Comparison of ENCODE assay signal across 25 cellular contexts in the genomic region with DNA sequence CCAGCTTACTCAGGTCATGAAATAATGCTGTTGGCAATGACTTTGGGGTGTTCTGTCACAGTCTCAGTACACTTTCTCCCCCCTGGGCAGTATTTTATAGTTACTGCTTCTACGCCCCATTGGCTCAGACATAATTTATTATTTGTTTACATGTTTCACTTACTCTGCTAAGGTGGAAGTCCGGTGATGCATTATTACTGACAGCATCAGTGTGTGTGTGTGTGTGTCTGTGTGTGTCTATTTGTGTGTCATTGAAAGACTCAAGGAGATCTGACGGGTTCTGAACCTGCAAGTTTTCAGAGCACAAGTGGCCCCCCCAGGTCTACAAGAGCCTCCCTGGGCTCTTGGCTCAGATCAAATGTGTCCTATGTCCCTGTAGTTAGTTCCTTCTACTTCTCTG.
DNase-seq lines count a peak whose midpoint lies in the region; ATAC-seq and TF ChIP-seq lines count a peak whose summit lies in the region.
"Had no signal": no experiment of that assay in that cellular context is flagged by ENCODE, and none has a peak within 500 bp of the region (broad histone marks: within the 10 kb centered on the region; RNA-seq: fewer than 3 reads in every experiment).

No MANE protein-coding gene starts in this region.

- in situ Hi-C loops in GM23248 (cut with MboI) = no loop called here

- H3K27ac ChIP-seq in GM23248 (no peak overlapping the region), neuronal stem cell (replicated peaks; ENCODE audit: low read length) (no peak overlapping the region), suprapubic skin (no peak overlapping the region)
- H3K27ac ChIP-seq: A549, PC-9, SK-N-MC had no signal

- no peak overlapping the region for H3K9ac ChIP-seq in GM23248
- no peak overlapping the region for H3K9ac ChIP-seq in Loucy (ENCODE audit: low read depth, low read length, poor library complexity, severe bottlenecking)
- no peak overlapping the region for H3K9ac ChIP-seq in neuronal stem cell (ENCODE audit: low read depth, low read length, poor library complexity)

- H4K20me1 ChIP-seq in GM23248 (ENCODE audit: insufficient read depth) = no peaks in the 10 kb centered on the region
- no peaks in the 10 kb centered on the region for H4K20me1 ChIP-seq in Loucy (ENCODE audit: insufficient read depth, low read length, poor library complexity, severe bottlenecking)

- H3K4me3 Mint-ChIP-seq in endothelial cell (ENCODE audit: unreplicated experiment) = no peak overlapping the region
- H3K4me3 Mint-ChIP-seq in stimulated activated naive CD8-positive, alpha-beta T cell treated with anti-CD3 and anti-CD28 coated beads, Interleukin-15, amount 100 ng/mL, for 72 hours = no peak overlapping the region
- H3K4me3 Mint-ChIP-seq: CD4-positive, alpha-beta T cell had no signal

- no peak overlapping the region for H2BK15ac ChIP-seq in neuronal stem cell (ENCODE audit: low read length)

- no peak overlapping the region for H2BK12ac ChIP-seq in neuronal stem cell (ENCODE audit: low read length)

- H3K27me3 ChIP-seq in GM23248 (replicated peaks; ENCODE audit: insufficient read depth) = no peaks in the 10 kb centered on the region
- H3K27me3 ChIP-seq in Loucy (ENCODE audit: insufficient read depth, low read length, poor library complexity, severe bottlenecking) = no peaks in the 10 kb centered on the region
- peaks cover 0 to 20% (median 2%) of the 10 kb centered on the region in 3 experiments for H3K27me3 ChIP-seq in neuronal stem cell (ENCODE audit: control insufficient read depth in 3 of 3, insufficient read depth in 3 of 3, low read depth in 1 of 3, low read length in 3 of 3)
- H3K27me3 ChIP-seq in suprapubic skin = peaks cover 8% of the 10 kb centered on the region
- H3K27me3 ChIP-seq: BE2C had no signal

- ATAC-seq in HG02759 (IDR thresholded peaks at IDR 0.05; ENCODE audit: unreplicated experiment) = no peak
- ATAC-seq in stimulated activated naive CD8-positive, alpha-beta T cell treated with anti-CD3 and anti-CD28 coated beads, Interleukin-15, amount 100 ng/mL, for 72 hours = no peak
- ATAC-seq: A549, HepG2 had no signal

- no peak overlapping the region for H3K4ac ChIP-seq in neuronal stem cell (ENCODE audit: low read length)

- no peaks in the 10 kb centered on the region for H3K4me1 ChIP-seq in GM23248 (ENCODE audit: insufficient read depth)
- no peaks in the 10 kb centered on the region for H3K4me1 ChIP-seq in Loucy (ENCODE audit: insufficient read depth, low read length, poor library complexity, severe bottlenecking)
- peaks cover 0 to 6% of the 10 kb centered on the region in 2 donors for H3K4me1 ChIP-seq in neuronal stem cell (ENCODE audit: control insufficient read depth in 2 of 2, insufficient read depth in 1 of 2, low read depth in 1 of 2, low read length in 2 of 2)
- H3K4me1 ChIP-seq in suprapubic skin = peaks cover 7% of the 10 kb centered on the region
- H3K4me1 ChIP-seq: A549, BE2C, Caco-2 had no signal

- no peak overlapping the region for H4K91ac ChIP-seq in neuronal stem cell (ENCODE audit: low read depth, low read length, poor library complexity)

- H3K14ac ChIP-seq in neuronal stem cell (ENCODE audit: low read length) = no peak overlapping the region

- H3F3A ChIP-seq in GM23248 (ENCODE audit: insufficient read depth) = no peaks in the 10 kb centered on the region
- H3F3A ChIP-seq in Loucy (ENCODE audit: low read depth) = no peaks in the 10 kb centered on the region

- peaks cover 1% of the 10 kb centered on the region for H3K27me3 Mint-ChIP-seq in endothelial cell (ENCODE audit: unreplicated experiment)
- no peaks in the 10 kb centered on the region for H3K27me3 Mint-ChIP-seq in stimulated activated naive CD8-positive, alpha-beta T cell treated with anti-CD3 and anti-CD28 coated beads, Interleukin-15, amount 100 ng/mL, for 72 hours
- H3K27me3 Mint-ChIP-seq: CD4-positive, alpha-beta T cell had no signal

- H3K79me2 ChIP-seq in GM23248 (ENCODE audit: insufficient read depth) = no peaks in the 10 kb centered on the region
- no peaks in the 10 kb centered on the region for H3K79me2 ChIP-seq in Loucy (ENCODE audit: insufficient read depth, low read length)

- no peaks in the 10 kb centered on the region for H3K36me3 ChIP-seq in GM23248 (ENCODE audit: low read depth)
- no peaks in the 10 kb centered on the region for H3K36me3 ChIP-seq in Loucy (ENCODE audit: insufficient read depth, low read length)
- no peaks in the 10 kb centered on the region for H3K36me3 ChIP-seq in neuronal stem cell (replicated peaks in 1 of 2; ENCODE audit: control insufficient read depth in 2 of 2, insufficient read depth in 2 of 2, low read length in 2 of 2)
- H3K36me3 ChIP-seq in suprapubic skin = no peaks in the 10 kb centered on the region
- H3K36me3 ChIP-seq: BE2C had no signal

- H4K8ac ChIP-seq in neuronal stem cell (ENCODE audit: low read depth, low read length) = no peak overlapping the region

- H3K4me1 Mint-ChIP-seq in endothelial cell (ENCODE audit: unreplicated experiment) = peaks cover 10% of the 10 kb centered on the region
- H3K4me1 Mint-ChIP-seq in stimulated activated naive CD8-positive, alpha-beta T cell treated with anti-CD3 and anti-CD28 coated beads, Interleukin-15, amount 100 ng/mL, for 72 hours = peaks cover 7% of the 10 kb centered on the region

- peak overlapping the region; percentile 13 for H3K27ac Mint-ChIP-seq in endothelial cell (ENCODE audit: unreplicated experiment)
- no peak overlapping the region for H3K27ac Mint-ChIP-seq in stimulated activated naive CD8-positive, alpha-beta T cell treated with anti-CD3 and anti-CD28 coated beads, Interleukin-15, amount 100 ng/mL, for 72 hours
- H3K27ac Mint-ChIP-seq: CD4-positive, alpha-beta T cell had no signal

- peak overlapping the region; percentile 16 for H3K18ac ChIP-seq in neuronal stem cell (ENCODE audit: low read length)

- no peaks in the 10 kb centered on the region for H3K9me2 ChIP-seq in GM23248 (ENCODE audit: insufficient read depth)
- no peaks in the 10 kb centered on the region for H3K9me2 ChIP-seq in Loucy (replicated peaks; ENCODE audit: low read depth, low read length)

- TF ChIP-seq CTCF in Loucy (conservative IDR thresholded peaks at IDR 0.05; ENCODE audit: low read length) = no peak
- TF ChIP-seq CTCF in endothelial cell (IDR thresholded peaks at IDR 0.05; ENCODE audit: unreplicated experiment) = no peak
- TF ChIP-seq CTCF in suprapubic skin (IDR thresholded peaks at IDR 0.05) = no peak

- H2BK120ac ChIP-seq in neuronal stem cell (ENCODE audit: low read depth, low read length) = no peak overlapping the region

- no peak overlapping the region for H2AFZ ChIP-seq in GM23248
- H2AFZ ChIP-seq in Loucy (ENCODE audit: low read length) = 0 out of 2 replicates have a peak overlapping the region, but pooled peaks have one; percentile 38
- no peak overlapping the region for H2AFZ ChIP-seq in neuronal stem cell (ENCODE audit: low read length)
- H2AFZ ChIP-seq: PC-9 had no signal

- no peak for TF ChIP-seq POLR2A in suprapubic skin (IDR thresholded peaks at IDR 0.05)

- WGBS in GM23248 (ENCODE audit: low coverage in 1 of 2, low lambda C conversion rate in 2 of 2, missing lambda C conversion rate in 2 of 2), 2 experiments = 65 to 81% methylated on average over 3 of the region's 3 CpGs
- whole genome bisulfite sequencing in neuronal stem cell (ENCODE audit: extremely low coverage in 2 of 2, insufficient read length in 2 of 2, insufficient replicate concordance in 1 of 2), 2 donors = no CpG with 5 or more reads among the region's 3 CpGs
- 57% methylated on average over 3 of the region's 3 CpGs for WGBS in suprapubic skin

- no peak overlapping the region for H3K23ac ChIP-seq in neuronal stem cell (ENCODE audit: low read depth, low read length, poor library complexity)

- H3K79me1 ChIP-seq in neuronal stem cell (ENCODE audit: low read depth, low read length) = no peaks in the 10 kb centered on the region

- H3K9me3 ChIP-seq in GM23248 (ENCODE audit: low read depth) (no peaks in the 10 kb centered on the region), Loucy (ENCODE audit: insufficient read depth, low read depth, low read length) (no peaks in the 10 kb centered on the region), neuronal stem cell (replicated peaks in 1 of 2; ENCODE audit: control insufficient read depth in 2 of 2, insufficient read depth in 1 of 2, low read depth in 1 of 2, low read length in 2 of 2) (no peaks in the 10 kb centered on the region), suprapubic skin (no peaks in the 10 kb centered on the region)
- H3K9me3 ChIP-seq: BE2C had no signal

- H3K4me2 ChIP-seq in GM23248 (ENCODE audit: unreplicated experiment) (no peak overlapping the region), Loucy (ENCODE audit: low read depth, low read length, poor library complexity, severe bottlenecking) (no peak overlapping the region), neuronal stem cell (ENCODE audit: insufficient read depth, low read length, poor library complexity, severe bottlenecking) (no peak overlapping the region)
- H3K4me2 ChIP-seq: A549, PC-9 had no signal

- H3K36me3 Mint-ChIP-seq in endothelial cell (ENCODE audit: low read depth, unreplicated experiment) = no peaks in the 10 kb centered on the region

- H3K9me3 Mint-ChIP-seq in endothelial cell (ENCODE audit: unreplicated experiment) = peaks cover 7% of the 10 kb centered on the region
- peaks cover 9 to 12% of the 10 kb centered on the region in 2 donors for H3K9me3 Mint-ChIP-seq in stimulated activated naive CD8-positive, alpha-beta T cell treated with anti-CD3 and anti-CD28 coated beads, Interleukin-15, amount 100 ng/mL, for 72 hours

- H2BK5ac ChIP-seq in neuronal stem cell (ENCODE audit: low read length) = no peak overlapping the region

- H3K4me3 ChIP-seq in GM23248 (no peak overlapping the region), Loucy (ENCODE audit: low read length, poor library complexity, severe bottlenecking) (no peak overlapping the region), neuronal stem cell (ENCODE audit: low read length in 2 of 2) (no peak overlapping the region), suprapubic skin (no peak overlapping the region)
- H3K4me3 ChIP-seq: A549, PC-9, SK-N-MC had no signal

- H2AK5ac ChIP-seq in neuronal stem cell (ENCODE audit: low read depth, low read length) = peak overlapping the region; percentile 0

- TF ChIP-seq EP300 in suprapubic skin (IDR thresholded peaks at IDR 0.05) = no peak

- DNase-seq in GM23248 = peak; percentile 36
- no peak for DNase-seq in endothelial cell (ENCODE audit: low spot score)
- no peak for DNase-seq in neuronal stem cell (ENCODE audit: low spot score)
- no peak for DNase-seq in suprapubic skin (ENCODE audit: low spot score in 2 of 2)
- DNase-seq in NCI-H510A treated with DMSO at 0.1 percent for 48 hours (lab: John Stamatoyannopoulos, UW) = no peak
- no peak for DNase-seq in stimulated activated naive CD8-positive, alpha-beta T cell treated with anti-CD3 and anti-CD28 coated beads, Interleukin-15, amount 100 ng/mL, for 72 hours
- DNase-seq: BE2C; Caco-2; CD4-positive, alpha-beta T cell; DMS 273 treated with DMSO at 0.1 percent for 48 hours; GOT3; KBM-7; NCI-H1105; NCI-H1694; NCI-H2081; NCI-H2171 treated with DMSO at 0.1 percent for 48 hours; PC-9; RPMI8226; SHP77 treated with DMSO at 0.1 percent for 48 hours; SW 1271 had no signal
